14 cellular contexts compared by ENCODE assay signal in the genomic region with DNA sequence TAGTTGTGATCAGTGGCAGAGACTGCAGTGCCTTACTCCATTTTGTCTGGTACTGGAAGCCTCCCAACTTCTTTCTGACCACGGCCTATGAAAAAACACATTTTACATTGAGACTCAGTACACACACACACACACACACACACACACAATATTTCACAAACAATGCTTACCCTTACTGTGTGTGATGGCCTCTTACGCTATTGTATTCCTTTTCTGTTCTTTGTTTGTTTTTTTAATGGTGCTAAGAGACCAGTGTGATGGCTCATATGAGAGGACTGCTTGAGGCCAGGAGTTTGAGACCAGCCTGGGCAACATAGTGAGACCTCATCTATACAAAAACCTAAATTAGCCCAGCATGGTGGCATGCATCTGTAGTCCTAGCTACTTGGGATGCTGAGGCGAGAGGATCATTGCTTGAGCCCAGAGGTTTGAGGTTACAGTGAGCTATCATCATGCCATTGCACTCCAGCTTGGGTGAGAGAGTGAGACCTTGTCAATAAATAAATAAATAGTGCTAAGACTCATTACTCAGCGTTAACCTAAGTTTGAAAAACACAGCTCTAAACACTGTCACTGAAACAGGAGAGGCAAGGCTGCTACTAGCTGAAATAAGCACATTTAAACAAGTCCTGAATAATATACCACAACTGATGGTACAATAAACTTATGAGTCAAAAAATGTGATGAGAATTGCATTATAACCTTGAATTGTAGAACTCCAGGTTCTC. TPM values are rescaled to one million over a fixed set of nuclear protein-coding genes. Genes with fewer than 3 reads are reported as not detected.
DNase-seq lines count a peak whose midpoint lies in the region; ATAC-seq and TF ChIP-seq lines count a peak whose summit lies in the region.
"Had no signal": no experiment of that assay in that cellular context is flagged by ENCODE, and none has a peak within 500 bp of the region (broad histone marks: within the 10 kb centered on the region; RNA-seq: fewer than 3 reads in every experiment).

No MANE protein-coding gene starts in this region.

- no peak for TF ChIP-seq POLR2A in testis (IDR thresholded peaks at IDR 0.05)

- no peak overlapping the region for H3K4me3 Mint-ChIP-seq in HFFc6

- no peak overlapping the region for H3K27ac ChIP-seq in Panc1 (ENCODE audit: low read length)
- H3K27ac ChIP-seq in testis, result no peak overlapping the region
- H3K27ac ChIP-seq: BLaER1, RWPE1 had no signal

- TF ChIP-seq CTCF in HFFc6 (IDR thresholded peaks at IDR 0.05) (no peak), Panc1 (IDR thresholded peaks at IDR 0.05) (no peak), cardiac fibroblast (IDR thresholded peaks at IDR 0.05; ENCODE audit: low read depth, low read length) (no peak), testis (IDR thresholded peaks at IDR 0.05) (no peak)

- BruUV-seq in Panc1 (replicated peaks; lab: Mats Ljungman, UMichigan), result no TSS peak

- H3K27ac Mint-ChIP-seq in HFFc6, result peak overlapping the region; percentile 47

- intact Hi-C loops in Panc1 (cut with micrococcal nuclease; ENCODE audit: unreplicated experiment) (no loop called here), testis (cut with DNase I; ENCODE audit: low total_unique reads) (no loop called here), posterior vena cava (cut with DNase I) (no loop called here)

- DNase-seq in HFFc6 (no peak), Panc1 (ENCODE audit: low read depth, low spot score) (peak; percentile 48), cardiac fibroblast (ENCODE audit: low read depth in 2 of 2) (peak; percentile 3 to 32), testis (no peak), posterior vena cava (ENCODE audit: low spot score) (no peak), NCI-H526 treated with DMSO at 0.1 percent for 48 hours (lab: John Stamatoyannopoulos, UW) (no peak)
- DNase-seq: Karpas-422, NCI-H1105, NCI-H1694, NCI-H69, OCI-M1 had no signal

- no peaks in the 10 kb centered on the region for H3K36me3 ChIP-seq in Panc1 (ENCODE audit: control insufficient read depth, insufficient read depth, low read length)
- H3K36me3 ChIP-seq in testis (ENCODE audit: low read depth, missing control alignments), result no peaks in the 10 kb centered on the region
- H3K36me3 ChIP-seq: BLaER1 had no signal

- no peaks in the 10 kb centered on the region for H3K9me3 ChIP-seq in Panc1 (ENCODE audit: control insufficient read depth, insufficient read depth, low read depth, low read length)
- H3K9me3 ChIP-seq in testis, result no peaks in the 10 kb centered on the region
- H3K9me3 ChIP-seq: BLaER1 had no signal

- CTCF ChIA-PET in Panc1 (lab: Charles Lee), result no interaction called here

- in situ Hi-C loops in Panc1 (cut with HindIII; ENCODE audit: low pct_unique_long_range_greater_than_20kb, low sequenced_read_pairs), result no loop called here

- no peaks in the 10 kb centered on the region for H3K9me3 Mint-ChIP-seq in HFFc6

- H3K4me1 Mint-ChIP-seq in HFFc6 (ENCODE audit: low read depth), result peaks cover 26% of the 10 kb centered on the region

- H3K27me3 ChIP-seq in Panc1 (ENCODE audit: control insufficient read depth, insufficient read depth, low read length) (no peaks in the 10 kb centered on the region), testis (no peaks in the 10 kb centered on the region)
- H3K27me3 ChIP-seq: BLaER1 had no signal

- ATAC-seq in Panc1 (no peak), HG03196 (IDR thresholded peaks at IDR 0.05; ENCODE audit: unreplicated experiment) (no peak)

- H3K4me3 ChIP-seq in Panc1 (ENCODE audit: low read depth in 2 of 2, low read length in 2 of 2), result no peak overlapping the region
- H3K4me3 ChIP-seq in cardiac fibroblast (replicated peaks in 1 of 2; ENCODE audit: low read depth in 2 of 2, low read length in 2 of 2), result no peak overlapping the region
- H3K4me3 ChIP-seq in testis, result no peak overlapping the region
- H3K4me3 ChIP-seq: BLaER1 had no signal

- no peaks in the 10 kb centered on the region; the same call in 1 of the 2 replicates for H3K36me3 Mint-ChIP-seq in HFFc6 (ENCODE audit: low read depth)

- H3K4me1 ChIP-seq in Panc1 (ENCODE audit: control insufficient read depth, insufficient read depth, low read length), result no peaks in the 10 kb centered on the region
- H3K4me1 ChIP-seq in testis, result no peaks in the 10 kb centered on the region
- H3K4me1 ChIP-seq: BLaER1 had no signal

- POLR2A ChIA-PET in Panc1 (lab: Charles Lee), result no interaction called here

- 80 to 81% methylated on average over 4 of the region's 4 CpGs for WGBS in testis, 2 donors

- H3K27me3 Mint-ChIP-seq in HFFc6 (ENCODE audit: insufficient read depth), result peaks cover 6% of the 10 kb centered on the region

RNA-seq across cellular contexts. Expression of a gene that starts 13.7 kb away (rescaled TPM):
- 10 to 100 TPM; 14.1 to 18.5 (median 17.5) TPM for total RNA-seq in HFFc6 (2021; fragmentation: NEBNext Ultra II Directional; extraction: Animal tissue kit (Norgen Biotek cat#: 25700))
- total RNA-seq in Panc1 (2021; ENCODE audit: unreplicated experiment) (21.1 TPM), testis (10 to 100 TPM; 44.0 to 49.9 TPM), posterior vena cava (10 to 100 TPM; 13.6 to 14.0 TPM)
- polyA plus RNA-seq in Panc1 (2012; ENCODE audit: insufficient read length), result 14.9 TPM
- polyA plus RNA-seq in testis (ENCODE audit: insufficient read depth, low read depth, low replicate concordance), result 49.4 TPM

Comparison
In these comparisons a context has a peak if more than half of its experiments do, and no peak if none do; other contexts are left out.
1. DNase-seq: peak in Panc1 (single experiment) and cardiac fibroblast (2 of 2); none in HFFc6 (single experiment), testis (single experiment), posterior vena cava (single experiment) and NCI-H526 treated with DMSO at 0.1 percent for 48 hours (single experiment).